In genomic region chr1:146307632-146308031, GRCh38 we compare ENCODE assay signal across 8 cellular contexts.
DNase-seq lines count a peak whose midpoint lies in the region; ATAC-seq and TF ChIP-seq lines count a peak whose summit lies in the region.
"Not testable (repeated sequence)": the region's sequence is repeated elsewhere in the genome, so short reads cannot be mapped to it uniquely, and the experiment has no call there.

No MANE protein-coding gene starts in this region.

- not testable (repeated sequence) for H3K27ac Mint-ChIP-seq in activated T-cell treated with anti-CD3 and anti-CD28 coated beads, Interleukin-2, amount 50 U/mL, for 72 hours

- H3K27me3 Mint-ChIP-seq in activated T-cell treated with anti-CD3 and anti-CD28 coated beads, Interleukin-2, amount 50 U/mL, for 72 hours (ENCODE audit: low read depth): not testable (repeated sequence)

- TF ChIP-seq CTCF in lower lobe of right lung (IDR thresholded peaks at IDR 0.05); upper lobe of right lung (IDR thresholded peaks at IDR 0.05): not testable (repeated sequence)

- not testable (repeated sequence) for H3K9me3 ChIP-seq in lower lobe of right lung, upper lobe of right lung

- H3K27ac ChIP-seq in lower lobe of right lung, upper lobe of right lung: not testable (repeated sequence)

- ATAC-seq in GM18861 (IDR thresholded peaks at IDR 0.05; ENCODE audit: unreplicated experiment): peak; percentile 93
- peak; percentile 96 for ATAC-seq in GM19467 (IDR thresholded peaks at IDR 0.05; ENCODE audit: unreplicated experiment)
- ATAC-seq in HG02588 (IDR thresholded peaks at IDR 0.05; ENCODE audit: unreplicated experiment): peak; percentile 98
- ATAC-seq in HG03060 (IDR thresholded peaks at IDR 0.05; ENCODE audit: low read depth, unreplicated experiment): peak; percentile 89
- peak; percentile 88 for ATAC-seq in HG03469 (IDR thresholded peaks at IDR 0.05; ENCODE audit: unreplicated experiment)
- peak; percentile 90 to 96 for ATAC-seq in activated T-cell treated with anti-CD3 and anti-CD28 coated beads, Interleukin-2, amount 50 U/mL, for 72 hours (replicated peaks in 1 of 2)
- ATAC-seq in lower lobe of right lung: peak; percentile 73 to 89
- ATAC-seq in upper lobe of right lung: peak; percentile 88

- H3K4me3 Mint-ChIP-seq in activated T-cell treated with anti-CD3 and anti-CD28 coated beads, Interleukin-2, amount 50 U/mL, for 72 hours: not testable (repeated sequence)

- intact Hi-C loops in lower lobe of right lung (cut with DNase I); upper lobe of right lung (cut with DNase I): not testable (repeated sequence)

- H3K9me3 Mint-ChIP-seq in activated T-cell treated with anti-CD3 and anti-CD28 coated beads, Interleukin-2, amount 50 U/mL, for 72 hours: not testable (repeated sequence)

- not testable (repeated sequence) for H3K4me1 ChIP-seq in lower lobe of right lung, upper lobe of right lung

- H3K27me3 ChIP-seq in lower lobe of right lung (ENCODE audit: low read depth); upper lobe of right lung: not testable (repeated sequence)

- not testable (repeated sequence) for H3K4me1 Mint-ChIP-seq in activated T-cell treated with anti-CD3 and anti-CD28 coated beads, Interleukin-2, amount 50 U/mL, for 72 hours (ENCODE audit: low read depth)

- not testable (repeated sequence) for H3K36me3 ChIP-seq in lower lobe of right lung, upper lobe of right lung

- not testable (repeated sequence) for H3K36me3 Mint-ChIP-seq in activated T-cell treated with anti-CD3 and anti-CD28 coated beads, Interleukin-2, amount 50 U/mL, for 72 hours (ENCODE audit: insufficient read depth in 2 of 2)

- not testable (repeated sequence) for DNase-seq in activated T-cell treated with anti-CD3 and anti-CD28 coated beads, Interleukin-2, amount 50 U/mL, for 72 hours; lower lobe of right lung; upper lobe of right lung

- H3K4me3 ChIP-seq in lower lobe of right lung, upper lobe of right lung: not testable (repeated sequence)
